ENCODE assay signal across 1 cellular context in the genomic region with DNA sequence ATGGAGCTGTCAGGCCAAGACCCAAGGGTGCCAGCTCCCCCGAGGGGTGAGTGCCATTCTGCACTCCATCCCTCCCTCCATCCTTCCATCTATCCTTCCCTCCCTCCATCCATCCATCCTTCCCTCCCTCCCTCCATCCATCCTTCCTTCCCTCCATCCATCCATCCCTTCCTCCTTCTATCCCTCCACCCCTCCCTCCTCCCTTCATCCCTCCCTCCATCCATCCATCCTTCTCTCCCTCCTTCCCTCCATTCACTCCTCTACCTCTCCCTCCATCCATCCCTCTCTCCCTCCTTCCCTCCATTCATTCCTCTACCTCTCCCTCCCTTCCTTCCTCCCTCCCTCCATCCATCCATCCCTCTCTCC.
A peak's percentile ranks its signal among the peaks of the same experiment; 100 is the strongest.
TF ChIP-seq lines count a peak whose summit lies in the region.

No MANE protein-coding gene starts in this region.

TF ChIP-seq in HepG2, 621 proteins besides CTCF, POLR2A, EP300 and RAD21 (continued from another document):
- TF ChIP-seq, protein P1, sequence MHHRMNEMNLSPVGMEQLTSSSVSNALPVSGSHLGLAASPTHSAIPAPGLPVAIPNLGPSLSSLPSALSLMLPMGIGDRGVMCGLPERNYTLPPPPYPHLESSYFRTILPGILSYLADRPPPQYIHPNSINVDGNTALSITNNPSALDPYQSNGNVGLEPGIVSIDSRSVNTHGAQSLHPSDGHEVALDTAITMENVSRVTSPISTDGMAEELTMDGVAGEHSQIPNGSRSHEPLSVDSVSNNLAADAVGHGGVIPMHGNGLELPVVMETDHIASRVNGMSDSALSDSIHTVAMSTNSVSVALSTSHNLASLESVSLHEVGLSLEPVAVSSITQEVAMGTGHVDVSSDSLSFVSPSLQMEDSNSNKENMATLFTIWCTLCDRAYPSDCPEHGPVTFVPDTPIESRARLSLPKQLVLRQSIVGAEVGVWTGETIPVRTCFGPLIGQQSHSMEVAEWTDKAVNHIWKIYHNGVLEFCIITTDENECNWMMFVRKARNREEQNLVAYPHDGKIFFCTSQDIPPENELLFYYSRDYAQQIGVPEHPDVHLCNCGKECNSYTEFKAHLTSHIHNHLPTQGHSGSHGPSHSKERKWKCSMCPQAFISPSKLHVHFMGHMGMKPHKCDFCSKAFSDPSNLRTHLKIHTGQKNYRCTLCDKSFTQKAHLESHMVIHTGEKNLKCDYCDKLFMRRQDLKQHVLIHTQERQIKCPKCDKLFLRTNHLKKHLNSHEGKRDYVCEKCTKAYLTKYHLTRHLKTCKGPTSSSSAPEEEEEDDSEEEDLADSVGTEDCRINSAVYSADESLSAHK (CRISPR knock-in tag; IDR thresholded peaks at IDR 0.05; ENCODE audit: borderline replicate concordance) = no peak
- TF ChIP-seq ZNF333 (CRISPR knock-in tag; IDR thresholded peaks at IDR 0.05; ENCODE audit: borderline replicate concordance) (no peak), HOXA5 (CRISPR knock-in tag; IDR thresholded peaks at IDR 0.05) (no peak), HES4 (CRISPR knock-in tag; IDR thresholded peaks at IDR 0.05; ENCODE audit: borderline replicate concordance) (0 out of 2 replicates have a peak, but pooled peaks have one; percentile 36)
- TF ChIP-seq, protein P2, sequence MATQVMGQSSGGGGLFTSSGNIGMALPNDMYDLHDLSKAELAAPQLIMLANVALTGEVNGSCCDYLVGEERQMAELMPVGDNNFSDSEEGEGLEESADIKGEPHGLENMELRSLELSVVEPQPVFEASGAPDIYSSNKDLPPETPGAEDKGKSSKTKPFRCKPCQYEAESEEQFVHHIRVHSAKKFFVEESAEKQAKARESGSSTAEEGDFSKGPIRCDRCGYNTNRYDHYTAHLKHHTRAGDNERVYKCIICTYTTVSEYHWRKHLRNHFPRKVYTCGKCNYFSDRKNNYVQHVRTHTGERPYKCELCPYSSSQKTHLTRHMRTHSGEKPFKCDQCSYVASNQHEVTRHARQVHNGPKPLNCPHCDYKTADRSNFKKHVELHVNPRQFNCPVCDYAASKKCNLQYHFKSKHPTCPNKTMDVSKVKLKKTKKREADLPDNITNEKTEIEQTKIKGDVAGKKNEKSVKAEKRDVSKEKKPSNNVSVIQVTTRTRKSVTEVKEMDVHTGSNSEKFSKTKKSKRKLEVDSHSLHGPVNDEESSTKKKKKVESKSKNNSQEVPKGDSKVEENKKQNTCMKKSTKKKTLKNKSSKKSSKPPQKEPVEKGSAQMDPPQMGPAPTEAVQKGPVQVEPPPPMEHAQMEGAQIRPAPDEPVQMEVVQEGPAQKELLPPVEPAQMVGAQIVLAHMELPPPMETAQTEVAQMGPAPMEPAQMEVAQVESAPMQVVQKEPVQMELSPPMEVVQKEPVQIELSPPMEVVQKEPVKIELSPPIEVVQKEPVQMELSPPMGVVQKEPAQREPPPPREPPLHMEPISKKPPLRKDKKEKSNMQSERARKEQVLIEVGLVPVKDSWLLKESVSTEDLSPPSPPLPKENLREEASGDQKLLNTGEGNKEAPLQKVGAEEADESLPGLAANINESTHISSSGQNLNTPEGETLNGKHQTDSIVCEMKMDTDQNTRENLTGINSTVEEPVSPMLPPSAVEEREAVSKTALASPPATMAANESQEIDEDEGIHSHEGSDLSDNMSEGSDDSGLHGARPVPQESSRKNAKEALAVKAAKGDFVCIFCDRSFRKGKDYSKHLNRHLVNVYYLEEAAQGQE (IDR thresholded peaks at IDR 0.05; ENCODE audit: borderline replicate concordance in 1 of 2, low read depth in 1 of 2, low read length in 2 of 2) = no peak
